In the genomic region with DNA sequence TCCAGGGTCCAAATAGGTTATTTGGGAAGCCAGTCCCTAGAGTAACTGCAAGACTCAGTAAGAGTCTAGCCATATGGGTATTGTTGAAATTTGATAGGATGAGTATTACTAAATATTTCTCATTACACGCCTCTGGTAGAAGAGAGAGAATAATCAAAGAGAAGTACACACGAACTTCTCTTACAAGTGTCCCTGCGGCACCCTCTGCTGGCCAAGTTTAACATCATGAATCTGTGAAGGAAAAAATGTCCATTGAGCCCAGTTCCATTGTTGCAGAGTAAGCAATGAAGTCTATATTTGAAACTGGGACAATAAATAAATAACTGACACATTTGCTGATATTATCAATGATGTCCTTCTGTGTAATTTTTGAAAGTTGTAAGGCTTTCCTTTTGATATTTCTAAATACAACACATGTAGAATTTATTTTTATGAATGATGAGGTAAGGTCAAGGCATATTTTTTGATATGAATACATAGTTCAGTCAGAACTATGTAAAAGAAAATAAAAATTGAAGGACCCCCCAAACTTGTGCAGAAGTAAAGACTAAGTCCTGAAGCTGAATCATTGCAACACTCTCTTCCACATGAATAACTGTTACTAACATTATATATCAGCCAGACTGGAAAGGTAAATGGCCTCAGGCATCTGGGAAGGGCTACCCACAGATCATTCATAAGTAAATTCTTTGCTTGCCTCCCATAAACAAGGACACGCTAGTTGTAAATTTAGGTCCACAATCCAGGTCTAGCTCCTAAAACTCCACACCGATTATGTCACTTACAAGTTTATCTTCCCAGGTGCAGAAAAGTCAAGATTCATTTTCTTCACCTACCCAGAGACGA, we compare ENCODE assay signal across 9 cellular contexts. TPM values are rescaled to one million over a fixed set of nuclear protein-coding genes. Genes with fewer than 3 reads are reported as not detected.
DNase-seq lines count a peak whose midpoint lies in the region; ATAC-seq lines count a peak whose summit lies in the region.
"Had no signal": no experiment of that assay in that cellular context is flagged by ENCODE, and none has a peak within 500 bp of the region (broad histone marks: within the 10 kb centered on the region; RNA-seq: fewer than 3 reads in every experiment).

No MANE protein-coding gene starts in this region.

- ATAC-seq in HG03432 (IDR thresholded peaks at IDR 0.05; ENCODE audit: unreplicated experiment) = no peak
- ATAC-seq in GM21390 (IDR thresholded peaks at IDR 0.05; ENCODE audit: unreplicated experiment) = no peak

- DNase-seq in DMS153 (lab: John Stamatoyannopoulos, UW) (peak; percentile 56), H4 (ENCODE audit: low spot score) (peak; percentile 74), NCI-H510A treated with DMSO at 0.1 percent for 48 hours (lab: John Stamatoyannopoulos, UW) (peak; percentile 78), astrocyte of the hippocampus (ENCODE audit: low read depth, low spot score) (peak; percentile 72), iris pigment epithelial cell (ENCODE audit: low read depth) (peak; percentile 66)
- DNase-seq in stimulated activated CD4-positive, alpha-beta T cell treated with anti-CD3 and anti-CD28 coated beads, Interleukin-4, amount 100 ng/mL, for 48 hours (ENCODE audit: low read depth in 2 of 2) = peak; percentile 1 to 13

RNA-seq across cellular contexts. Expression of gene OR51L1, which starts 10.0 kb away (rescaled TPM):
- total RNA-seq in H4 (2014; rRNA removed; shearing (Covaris generic)) = not detected in 2 replicates
- total RNA-seq: SJSA1 had no signal

RNA-seq across cellular contexts. Expression of gene OR52J3, which starts 41.7 kb away (rescaled TPM):
- not detected in 2 replicates for total RNA-seq in H4 (2014; rRNA removed; shearing (Covaris generic))
- total RNA-seq: SJSA1 had no signal

RNA-seq across cellular contexts. Expression of gene OR51A2, which starts 49.1 kb away (rescaled TPM):
- total RNA-seq in H4 (2014; rRNA removed; shearing (Covaris generic)) = not detected in 2 replicates
- total RNA-seq: SJSA1 had no signal

RNA-seq across cellular contexts. Expression of gene OR52E2, which starts 54.8 kb away (rescaled TPM):
- total RNA-seq in H4 (2014; rRNA removed; shearing (Covaris generic)) = 0.23 and 1.8 TPM in 2 replicates
- total RNA-seq: SJSA1 had no signal

RNA-seq across cellular contexts. Expression of gene OR51A4, which starts 57.2 kb away (rescaled TPM):
- total RNA-seq in H4 (2014; rRNA removed; shearing (Covaris generic)) = not detected in 2 replicates
- total RNA-seq: SJSA1 had no signal

Comparison
In these comparisons a context has a peak if more than half of its experiments do, and no peak if none do; other contexts are left out.
1. DNase-seq: peak in every context shown above with its lines; median percentile 78 in NCI-H510A treated with DMSO at 0.1 percent for 48 hours; 74 in H4; 72 in astrocyte of the hippocampus; 66 in iris pigment epithelial cell; 56 in DMS153; 7 in stimulated activated CD4-positive, alpha-beta T cell treated with anti-CD3 and anti-CD28 coated beads, Interleukin-4, amount 100 ng/mL, for 48 hours.